Comparison of ENCODE assay signal across 9 cellular contexts in genomic region chr17:80663783-80664206, GRCh38.
A peak's percentile ranks its signal among the peaks of the same experiment; 100 is the strongest.
DNase-seq lines count a peak whose midpoint lies in the region; ATAC-seq, FAIRE-seq and TF ChIP-seq lines count a peak whose summit lies in the region.
"Had no signal": no experiment of that assay in that cellular context is flagged by ENCODE, and none has a peak within 500 bp of the region (broad histone marks: within the 10 kb centered on the region; RNA-seq: fewer than 3 reads in every experiment).

No MANE protein-coding gene starts in this region.

- no peaks in the 10 kb centered on the region for H3K36me3 ChIP-seq in left lung
- peaks cover 0 to 3% of the 10 kb centered on the region in 2 donors for H3K36me3 ChIP-seq in stomach smooth muscle (ENCODE audit: control insufficient read depth in 2 of 2, insufficient read depth in 2 of 2, low read length in 2 of 2)
- H3K36me3 ChIP-seq: adrenal gland had no signal

- peak; percentile 24 for DNase-seq in NCI-H2107 treated with DMSO at 0.1 percent for 48 hours (lab: John Stamatoyannopoulos, UW; ENCODE audit: unreplicated experiment)
- no peak for DNase-seq in NCI-H2107 (lab: John Stamatoyannopoulos, UW)
- peak; percentile 44 for DNase-seq in activated effector memory CD4-positive, alpha-beta T cell treated with Interleukin-2 at 50 U/mL for 16 hours
- peak in 1 of 2 donors; percentile 62 for DNase-seq in left lung
- DNase-seq in H54 (ENCODE audit: insufficient read length, low spot score), result no peak
- DNase-seq in effector CD8-positive, alpha-beta T cell (lab: John Stamatoyannopoulos, UW), result no peak

- H3K27me3 ChIP-seq in left lung (no peaks in the 10 kb centered on the region), stomach smooth muscle (ENCODE audit: control insufficient read depth in 1 of 2, insufficient read depth in 2 of 2, low read length in 2 of 2) (no peaks in the 10 kb centered on the region)
- H3K27me3 ChIP-seq: adrenal gland had no signal

- H3K9me3 ChIP-seq in left lung (no peaks in the 10 kb centered on the region), stomach smooth muscle (ENCODE audit: control insufficient read depth in 2 of 2, low read length in 2 of 2) (no peaks in the 10 kb centered on the region)
- H3K9me3 ChIP-seq: adrenal gland had no signal

- H3K4me3 ChIP-seq in left lung (no peak overlapping the region), stomach smooth muscle (ENCODE audit: low read length in 2 of 2) (peak overlapping the region in 1 of 2 donors; percentile 59)
- H3K4me3 ChIP-seq: adrenal gland had no signal

- intact Hi-C loops in left lung (cut with DNase I), result no loop called here

- TF ChIP-seq CTCF in left lung (IDR thresholded peaks at IDR 0.05), result no peak

- FAIRE-seq in H54 (lab: Jason Lieb, UNC), result no peak

- peak overlapping the region in 1 of 2 donors; percentile 42 for H3K9ac ChIP-seq in stomach smooth muscle (ENCODE audit: low read length in 2 of 2)

- H3K27ac ChIP-seq in left lung (peak overlapping the region; percentile 8 to 60), stomach smooth muscle (ENCODE audit: low read length) (peak overlapping the region; percentile 83)
- H3K27ac ChIP-seq: adrenal gland had no signal

- ATAC-seq in left lung (peak; percentile 98), GM18511 (IDR thresholded peaks at IDR 0.05; ENCODE audit: unreplicated experiment) (no peak)

- H3K4me1 ChIP-seq in left lung, result peaks cover 8 to 18% of the 10 kb centered on the region in 2 donors
- peaks cover 18% of the 10 kb centered on the region for H3K4me1 ChIP-seq in stomach smooth muscle (ENCODE audit: control insufficient read depth, insufficient read depth, low read length)

- TF ChIP-seq POLR2A in H54 (IDR thresholded peaks at IDR 0.05; ENCODE audit: low read depth, low read length), result no peak

Comparison
In these comparisons a context has a peak if more than half of its experiments do, and no peak if none do; other contexts are left out.
1. DNase-seq: peak in NCI-H2107 treated with DMSO at 0.1 percent for 48 hours (single experiment) and activated effector memory CD4-positive, alpha-beta T cell treated with Interleukin-2 at 50 U/mL for 16 hours (single experiment); none in NCI-H2107 (single experiment), H54 (single experiment) and effector CD8-positive, alpha-beta T cell (single experiment).